ENCODE assay signal across 8 cellular contexts in genomic region chr17:19111801-19112458, GRCh38. TPM values are rescaled to one million over a fixed set of nuclear protein-coding genes. Genes with fewer than 3 reads are reported as not detected.
DNase-seq lines count a peak whose midpoint lies in the region; ATAC-seq, FAIRE-seq and TF ChIP-seq lines count a peak whose summit lies in the region.
"Not testable (repeated sequence)": the region's sequence is repeated elsewhere in the genome, so short reads cannot be mapped to it uniquely, and the experiment has no call there.

No MANE protein-coding gene starts in this region.

- not testable (repeated sequence) for H3K36me3 ChIP-seq in CD4-positive, CD25-positive, alpha-beta regulatory T cell (ENCODE audit: control insufficient read depth, insufficient read depth, low read length); body of pancreas (replicated peaks in 1 of 2; ENCODE audit: insufficient read depth in 1 of 2, low read depth in 2 of 2)

- H3K4me1 Mint-ChIP-seq in CD4-positive, CD25-positive, alpha-beta regulatory T cell; activated CD4-positive, alpha-beta T cell treated with anti-CD3 and anti-CD28 coated beads for 36 hours; neural crest cell: not testable (repeated sequence)

- not testable (repeated sequence) for H3K9me3 Mint-ChIP-seq in CD4-positive, CD25-positive, alpha-beta regulatory T cell; activated CD4-positive, alpha-beta T cell treated with anti-CD3 and anti-CD28 coated beads for 36 hours (ENCODE audit: low read depth); neural crest cell

- WGBS in body of pancreas, 2 donors: 1% methylated on average over 40 of the region's 47 CpGs; no CpG with 5 or more reads in 1 of the 2 donors

- POLR2A ChIA-PET in activated CD4-positive, alpha-beta T cell treated with anti-CD3 and anti-CD28 coated beads for 36 hours (lab: Charles Lee): not testable (repeated sequence)

- not testable (repeated sequence) for H3K9me3 ChIP-seq in CD4-positive, CD25-positive, alpha-beta regulatory T cell (ENCODE audit: control insufficient read depth in 2 of 2, low read length in 2 of 2); body of pancreas

- DNase-seq in CD4-positive, CD25-positive, alpha-beta regulatory T cell: peak in 2 of 3 donors; percentile 58 to 66
- not testable (repeated sequence) for DNase-seq in H54 (ENCODE audit: insufficient read length, low spot score); activated CD4-positive, alpha-beta T cell treated with anti-CD3 and anti-CD28 coated beads for 36 hours
- DNase-seq in Jurkat, Clone E6-1 (ENCODE audit: low read depth, low spot score): peak; percentile 78
- peak in 3 of 4 donors; percentile 60 to 86 (median 83) for DNase-seq in body of pancreas
- peak; percentile 48 for DNase-seq in left ventricle myocardium superior
- DNase-seq in neural crest cell (ENCODE audit: low read depth, low spot score): peak; percentile 36
- DNase-seq in stimulated activated CD8-positive, alpha-beta memory T cell treated with anti-CD3 and anti-CD28 coated beads, Interleukin-15, amount 100 ng/mL, for 1 hour (ENCODE audit: low read depth): peak; percentile 51

- FAIRE-seq in H54 (lab: Jason Lieb, UNC): not testable (repeated sequence)

- peak overlapping the region; percentile 51 for H3K27ac ChIP-seq in CD4-positive, CD25-positive, alpha-beta regulatory T cell (ENCODE audit: insufficient read depth, low read length, poor library complexity, severe bottlenecking)
- peak overlapping the region in 2 of 4 donors; percentile 80 to 92 for H3K27ac ChIP-seq in body of pancreas

- peak in 1 of 2 donors; percentile 1 for ATAC-seq in CD4-positive, CD25-positive, alpha-beta regulatory T cell (ENCODE audit: low read depth in 2 of 2)
- peak; percentile 9 for ATAC-seq in activated CD4-positive, alpha-beta T cell treated with anti-CD3 and anti-CD28 coated beads for 36 hours
- ATAC-seq in body of pancreas: peak; percentile 55
- ATAC-seq in left ventricle myocardium superior: peak; percentile 39

- H3K4me3 Mint-ChIP-seq in CD4-positive, CD25-positive, alpha-beta regulatory T cell: peak overlapping the region; percentile 80 to 96 (median 86)
- H3K4me3 Mint-ChIP-seq in activated CD4-positive, alpha-beta T cell treated with anti-CD3 and anti-CD28 coated beads for 36 hours: peak overlapping the region; percentile 51
- H3K4me3 Mint-ChIP-seq in neural crest cell: peak overlapping the region; percentile 85

- peak; percentile 39; the same call in 1 of the 2 replicates for TF ChIP-seq POLR2A in H54 (IDR thresholded peaks at IDR 0.05; ENCODE audit: low read depth, low read length)
- TF ChIP-seq POLR2A in body of pancreas (IDR thresholded peaks at IDR 0.05): peak; percentile 92 to 99 (median 98)

- not testable (repeated sequence) for H3K27me3 Mint-ChIP-seq in CD4-positive, CD25-positive, alpha-beta regulatory T cell; activated CD4-positive, alpha-beta T cell treated with anti-CD3 and anti-CD28 coated beads for 36 hours; neural crest cell (ENCODE audit: low read depth)

- TF ChIP-seq CTCF in body of pancreas (IDR thresholded peaks at IDR 0.05); neural crest cell (conservative IDR thresholded peaks at IDR 0.05): not testable (repeated sequence)

- not testable (repeated sequence) for H3K4me3 ChIP-seq in CD4-positive, CD25-positive, alpha-beta regulatory T cell (ENCODE audit: low read depth, low read length); Jurkat, Clone E6-1 (ENCODE audit: low read length); body of pancreas

- CTCF ChIA-PET in activated CD4-positive, alpha-beta T cell treated with anti-CD3 and anti-CD28 coated beads for 36 hours (lab: Charles Lee): not testable (repeated sequence)

- H3K36me3 Mint-ChIP-seq in CD4-positive, CD25-positive, alpha-beta regulatory T cell; activated CD4-positive, alpha-beta T cell treated with anti-CD3 and anti-CD28 coated beads for 36 hours (ENCODE audit: low read depth); neural crest cell (ENCODE audit: low read depth): not testable (repeated sequence)

- H3K27ac Mint-ChIP-seq in CD4-positive, CD25-positive, alpha-beta regulatory T cell: peak overlapping the region; percentile 38 to 85 (median 83)
- peak overlapping the region; percentile 63 for H3K27ac Mint-ChIP-seq in activated CD4-positive, alpha-beta T cell treated with anti-CD3 and anti-CD28 coated beads for 36 hours
- not testable (repeated sequence) for H3K27ac Mint-ChIP-seq in neural crest cell (ENCODE audit: unreplicated experiment)

- H3K27me3 ChIP-seq in CD4-positive, CD25-positive, alpha-beta regulatory T cell (ENCODE audit: control insufficient read depth, insufficient read depth, low read length); body of pancreas: not testable (repeated sequence)

- intact Hi-C loops in activated CD4-positive, alpha-beta T cell treated with anti-CD3 and anti-CD28 coated beads for 36 hours (cut with DNase I, micrococcal nuclease); body of pancreas (cut with DNase I); left ventricle myocardium superior (cut with micrococcal nuclease): not testable (repeated sequence)

- not testable (repeated sequence) for H3K4me1 ChIP-seq in CD4-positive, CD25-positive, alpha-beta regulatory T cell (ENCODE audit: control insufficient read depth, insufficient read depth, low read length, poor library complexity, severe bottlenecking); body of pancreas

RNA-seq across cellular contexts. Expression of gene GRAPL, which starts 15.5 kb away (rescaled TPM):
- 37.1 TPM for total RNA-seq in CD4-positive, CD25-positive, alpha-beta regulatory T cell
- 1 to 10 TPM in 3 of 4 donors, under 1 TPM in 1; 0.80 to 1.6 (median 1.4) TPM for polyA plus RNA-seq in CD4-positive, CD25-positive, alpha-beta regulatory T cell
- 6.8 TPM for polyA plus RNA-seq in Jurkat, Clone E6-1 (2012; ENCODE audit: insufficient read depth, insufficient read length)
- 1 to 10 TPM; 2.9 to 4.0 TPM for total RNA-seq in activated CD4-positive, alpha-beta T cell treated with anti-CD3 and anti-CD28 coated beads for 36 hours
- total RNA-seq in body of pancreas (not detected), left ventricle myocardium superior (1.0 TPM), neural crest cell (1.2 and 1.8 TPM in 2 replicates)
